13 cellular contexts compared by ENCODE assay signal in the genomic region with DNA sequence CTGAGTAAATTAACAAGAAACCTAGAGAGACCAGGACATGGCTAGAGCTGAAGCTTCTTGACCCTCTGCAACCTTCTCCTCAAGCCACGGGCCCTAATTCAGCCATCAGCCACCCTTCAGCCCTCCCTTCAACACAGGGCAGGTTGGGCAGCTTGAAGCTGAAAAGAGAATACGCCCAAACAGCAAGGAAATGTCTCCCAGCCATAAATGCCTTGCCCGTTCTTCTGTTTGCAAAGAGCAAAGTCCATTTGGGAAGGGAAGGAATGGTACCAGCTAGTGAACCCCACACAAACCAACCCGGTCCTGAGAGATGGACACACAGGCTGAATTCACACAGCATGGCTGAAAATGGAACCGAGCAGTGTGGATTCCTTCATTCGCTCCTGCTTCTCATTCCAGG. TPM values are rescaled to one million over a fixed set of nuclear protein-coding genes. Genes with fewer than 3 reads are reported as not detected.
A peak's percentile ranks its signal among the peaks of the same experiment; 100 is the strongest.
DNase-seq lines count a peak whose midpoint lies in the region; ATAC-seq and TF ChIP-seq lines count a peak whose summit lies in the region.
"Had no signal": no experiment of that assay in that cellular context is flagged by ENCODE, and none has a peak within 500 bp of the region (broad histone marks: within the 10 kb centered on the region; RNA-seq: fewer than 3 reads in every experiment).

No MANE protein-coding gene starts in this region.

- H3K4me2 ChIP-seq in hepatocyte (peak overlapping the region; percentile 69), neural cell (ENCODE audit: low read length) (peak overlapping the region; percentile 48)

- H2AFZ ChIP-seq in hepatocyte: peak overlapping the region; percentile 15
- H2AFZ ChIP-seq in neural cell (ENCODE audit: low read depth, low read length): no peak overlapping the region

- H3K27me3 ChIP-seq in hepatocyte (no peaks in the 10 kb centered on the region), neural cell (ENCODE audit: insufficient read depth, low read depth, low read length) (peaks cover 18% of the 10 kb centered on the region), tibial nerve (no peaks in the 10 kb centered on the region), A673 (replicated peaks; ENCODE audit: insufficient read depth, low read depth, low read length, poor library complexity) (no peaks in the 10 kb centered on the region)
- H3K27me3 ChIP-seq: ovary, SJSA1 had no signal

- H3F3A ChIP-seq in neural cell (ENCODE audit: insufficient read depth, low read length, poor library complexity, severe bottlenecking): peaks cover 5% of the 10 kb centered on the region

- no peaks in the 10 kb centered on the region for H3K9me2 ChIP-seq in hepatocyte (replicated peaks; ENCODE audit: insufficient read depth)
- H3K9me2 ChIP-seq in neural cell (ENCODE audit: insufficient read depth, low read length): no peaks in the 10 kb centered on the region

- H3K27ac ChIP-seq in hepatocyte: peak overlapping the region; percentile 97
- H3K27ac ChIP-seq in neural cell (ENCODE audit: low read length): peak overlapping the region; percentile 63
- H3K27ac ChIP-seq in tibial nerve: peak overlapping the region in 3 of 4 donors; percentile 17 to 77 (median 24)
- no peak overlapping the region for H3K27ac ChIP-seq in A673 (ENCODE audit: low read depth, low read length, poor library complexity, severe bottlenecking)

- TF ChIP-seq RAD21 in neural cell (conservative IDR thresholded peaks at IDR 0.05): no peak

- H4K20me1 ChIP-seq in hepatocyte (ENCODE audit: insufficient read depth, poor library complexity, severe bottlenecking): no peaks in the 10 kb centered on the region
- peaks cover 6% of the 10 kb centered on the region for H4K20me1 ChIP-seq in neural cell (ENCODE audit: insufficient read depth)

- H3K4me1 ChIP-seq in hepatocyte (ENCODE audit: insufficient read depth) (peaks cover 61% of the 10 kb centered on the region), tibial nerve (peaks cover 0 to 34% (median 8%) of the 10 kb centered on the region in 4 donors), A673 (ENCODE audit: insufficient read depth, low read length, poor library complexity, severe bottlenecking) (no peaks in the 10 kb centered on the region)

- TF ChIP-seq CTCF in hepatocyte (IDR thresholded peaks at IDR 0.05; ENCODE audit: poor library complexity) (no peak), neural cell (IDR thresholded peaks at IDR 0.05; ENCODE audit: poor library complexity, severe bottlenecking) (no peak), tibial nerve (IDR thresholded peaks at IDR 0.05) (no peak), A673 (conservative IDR thresholded peaks at IDR 0.05; ENCODE audit: low read depth, low read length) (no peak), CD14-positive monocyte (IDR thresholded peaks at IDR 0.05) (no peak)

- no peak for TF ChIP-seq POLR2A in tibial nerve (IDR thresholded peaks at IDR 0.05)

- H3K9me3 ChIP-seq in hepatocyte (ENCODE audit: low read depth) (no peaks in the 10 kb centered on the region), neural cell (ENCODE audit: low read length) (no peaks in the 10 kb centered on the region), tibial nerve (no peaks in the 10 kb centered on the region), A673 (ENCODE audit: low read depth, low read length, poor library complexity, severe bottlenecking) (no peaks in the 10 kb centered on the region)
- H3K9me3 ChIP-seq: ovary, SJSA1 had no signal

- H3K4me3 Mint-ChIP-seq in CD14-positive monocyte: no peak overlapping the region
- H3K4me3 Mint-ChIP-seq: activated CD4-positive, alpha-beta T cell treated with anti-CD3 and anti-CD28 coated beads for 36 hours had no signal

- no TSS peak for BruUV-seq in A673 (replicated peaks; lab: Mats Ljungman, UMichigan)

- intact Hi-C loops in A673 (cut with micrococcal nuclease; ENCODE audit: unreplicated experiment): no loop called here
- intact Hi-C loops in CD14-positive monocyte (cut with micrococcal nuclease): no loop called here

- no peak overlapping the region for H3K27ac Mint-ChIP-seq in CD14-positive monocyte
- H3K27ac Mint-ChIP-seq: activated CD4-positive, alpha-beta T cell treated with anti-CD3 and anti-CD28 coated beads for 36 hours had no signal

- CTCF ChIA-PET in A673 (lab: Charles Lee): no interaction called here

- peak; percentile 73 for DNase-seq in LoVo (ENCODE audit: low spot score)
- peak; percentile 56 for DNase-seq in hepatocyte (ENCODE audit: low spot score)
- DNase-seq in tibial nerve (ENCODE audit: low spot score in 2 of 2): no peak
- no peak for DNase-seq in A673 (ENCODE audit: low spot score)
- DNase-seq in CD14-positive monocyte (ENCODE audit: low spot score): no peak
- DNase-seq: activated CD4-positive, alpha-beta T cell treated with anti-CD3 and anti-CD28 coated beads for 36 hours; activated naive CD4-positive, alpha-beta T cell treated with anti-CD3 and anti-CD28 coated beads, Interleukin-2, amount 50 U/mL, for 16 hours; stimulated activated naive CD8-positive, alpha-beta T cell treated with anti-CD3 and anti-CD28 coated beads, Interleukin-15, Interleukin-2, amounts not matched to agents 100 U/mL and 50 U/mL, for 24 hours; T1000 had no signal

- no peaks in the 10 kb centered on the region for H3K36me3 Mint-ChIP-seq in CD14-positive monocyte

- POLR2A ChIA-PET in A673 (lab: Charles Lee; ENCODE audit: low non-redundant PET): interaction anchor here (0.6 kb wide), 1 partner anchor 65 kb away, joined by 4 read pairs; no protein-coding TSS in a partner anchor

- H3K4me1 Mint-ChIP-seq in CD14-positive monocyte: peaks cover 2% of the 10 kb centered on the region

- no peaks in the 10 kb centered on the region for H3K9me3 Mint-ChIP-seq in CD14-positive monocyte

- no peak for ATAC-seq in HG03354 (IDR thresholded peaks at IDR 0.05; ENCODE audit: poor library complexity, severe bottlenecking, unreplicated experiment)
- ATAC-seq: activated CD4-positive, alpha-beta T cell treated with anti-CD3 and anti-CD28 coated beads for 36 hours; stimulated activated naive CD8-positive, alpha-beta T cell treated with anti-CD3 and anti-CD28 coated beads, Interleukin-15, Interleukin-2, amounts not matched to agents 100 U/mL and 50 U/mL, for 24 hours had no signal

- WGBS in hepatocyte (ENCODE audit: low lambda C conversion rate, missing lambda C conversion rate): 34% methylated on average over 6 of the region's 6 CpGs
- 57 to 65% methylated on average over 6 of the region's 6 CpGs for WGBS in tibial nerve, 2 donors

- peak overlapping the region; percentile 55 for H3K9ac ChIP-seq in neural cell (ENCODE audit: low read length)

- H3K79me2 ChIP-seq in hepatocyte: peaks cover 40% of the 10 kb centered on the region
- peaks cover 70% of the 10 kb centered on the region for H3K79me2 ChIP-seq in neural cell (replicated peaks; ENCODE audit: insufficient read depth, low read length)

- H3K4me3 ChIP-seq in hepatocyte: no peak overlapping the region
- peak overlapping the region; percentile 67 for H3K4me3 ChIP-seq in neural cell (ENCODE audit: low read length)
- H3K4me3 ChIP-seq in tibial nerve: no peak overlapping the region
- no peak overlapping the region for H3K4me3 ChIP-seq in A673 (ENCODE audit: low read depth, low read length, poor library complexity, severe bottlenecking)
- H3K4me3 ChIP-seq: ovary, SJSA1 had no signal

- no peak for TF ChIP-seq EP300 in neural cell (conservative IDR thresholded peaks at IDR 0.05; ENCODE audit: poor library complexity, severe bottlenecking)
- no peak for TF ChIP-seq EP300 in tibial nerve (IDR thresholded peaks at IDR 0.05)

- H3K36me3 ChIP-seq in hepatocyte (replicated peaks; ENCODE audit: insufficient read depth, low read depth) (no peaks in the 10 kb centered on the region), neural cell (ENCODE audit: insufficient read depth, low read length) (no peaks in the 10 kb centered on the region), tibial nerve (no peaks in the 10 kb centered on the region), A673 (ENCODE audit: insufficient read depth, low read length, poor library complexity, severe bottlenecking) (no peaks in the 10 kb centered on the region)
- H3K36me3 ChIP-seq: ovary, SJSA1 had no signal

- peaks cover 5 to 12% (median 11%) of the 10 kb centered on the region in 3 donors for H3K27me3 Mint-ChIP-seq in CD14-positive monocyte (ENCODE audit: low read depth in 3 of 3)

TF ChIP-seq in neural cell, 6 proteins besides CTCF, POLR2A, EP300 and RAD21 (continues in another document):
- TF ChIP-seq, protein P1, sequence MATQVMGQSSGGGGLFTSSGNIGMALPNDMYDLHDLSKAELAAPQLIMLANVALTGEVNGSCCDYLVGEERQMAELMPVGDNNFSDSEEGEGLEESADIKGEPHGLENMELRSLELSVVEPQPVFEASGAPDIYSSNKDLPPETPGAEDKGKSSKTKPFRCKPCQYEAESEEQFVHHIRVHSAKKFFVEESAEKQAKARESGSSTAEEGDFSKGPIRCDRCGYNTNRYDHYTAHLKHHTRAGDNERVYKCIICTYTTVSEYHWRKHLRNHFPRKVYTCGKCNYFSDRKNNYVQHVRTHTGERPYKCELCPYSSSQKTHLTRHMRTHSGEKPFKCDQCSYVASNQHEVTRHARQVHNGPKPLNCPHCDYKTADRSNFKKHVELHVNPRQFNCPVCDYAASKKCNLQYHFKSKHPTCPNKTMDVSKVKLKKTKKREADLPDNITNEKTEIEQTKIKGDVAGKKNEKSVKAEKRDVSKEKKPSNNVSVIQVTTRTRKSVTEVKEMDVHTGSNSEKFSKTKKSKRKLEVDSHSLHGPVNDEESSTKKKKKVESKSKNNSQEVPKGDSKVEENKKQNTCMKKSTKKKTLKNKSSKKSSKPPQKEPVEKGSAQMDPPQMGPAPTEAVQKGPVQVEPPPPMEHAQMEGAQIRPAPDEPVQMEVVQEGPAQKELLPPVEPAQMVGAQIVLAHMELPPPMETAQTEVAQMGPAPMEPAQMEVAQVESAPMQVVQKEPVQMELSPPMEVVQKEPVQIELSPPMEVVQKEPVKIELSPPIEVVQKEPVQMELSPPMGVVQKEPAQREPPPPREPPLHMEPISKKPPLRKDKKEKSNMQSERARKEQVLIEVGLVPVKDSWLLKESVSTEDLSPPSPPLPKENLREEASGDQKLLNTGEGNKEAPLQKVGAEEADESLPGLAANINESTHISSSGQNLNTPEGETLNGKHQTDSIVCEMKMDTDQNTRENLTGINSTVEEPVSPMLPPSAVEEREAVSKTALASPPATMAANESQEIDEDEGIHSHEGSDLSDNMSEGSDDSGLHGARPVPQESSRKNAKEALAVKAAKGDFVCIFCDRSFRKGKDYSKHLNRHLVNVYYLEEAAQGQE (IDR thresholded peaks at IDR 0.05; ENCODE audit: borderline replicate concordance): no peak
- TF ChIP-seq SMC3 (conservative IDR thresholded peaks at IDR 0.05; ENCODE audit: poor library complexity) (no peak), POLR2AphosphoS5 (IDR thresholded peaks at IDR 0.05) (no peak), EZH2 (IDR thresholded peaks at IDR 0.05; ENCODE audit: borderline replicate concordance, insufficient read depth, low read length, poor library complexity, severe bottlenecking) (no peak), MXI1 (conservative IDR thresholded peaks at IDR 0.05; ENCODE audit: poor library complexity, severe bottlenecking) (no peak)

RNA-seq across cellular contexts. Expression of a gene that starts 11.5 kb away (rescaled TPM):
- total RNA-seq in hepatocyte (14.3 and 31.5 TPM in 2 replicates), tibial nerve (10 to 100 TPM in 3 of 4 donors, 1 to 10 TPM in 1; 6.6 to 13.9 (median 12.1) TPM), A673 (2021) (0.58 and 0.70 TPM in 2 replicates)
- polyA plus RNA-seq in hepatocyte (12.4 and 14.3 TPM in 2 replicates), neural cell (22.6 and 25.5 TPM in 2 replicates), CD14-positive monocyte (under 1 TPM in 1 of 2 donors, not detected in 1; 0.08 TPM)
- 24.3 and 28.7 TPM in 2 replicates for polyA minus RNA-seq in neural cell

Comparison
In these comparisons a context has a peak if more than half of its experiments do, and no peak if none do; other contexts are left out.
1. DNase-seq: peak in LoVo (single experiment) and hepatocyte (single experiment); none in tibial nerve (0 of 2), A673 (single experiment) and CD14-positive monocyte (single experiment).